ENCODE assay signal across 19 cellular contexts in genomic region chr1:48089356-48089891, GRCh38.
DNase-seq lines count a peak whose midpoint lies in the region; ATAC-seq, FAIRE-seq and TF ChIP-seq lines count a peak whose summit lies in the region.
"Had no signal": no experiment of that assay in that cellular context is flagged by ENCODE, and none has a peak within 500 bp of the region (broad histone marks: within the 10 kb centered on the region; RNA-seq: fewer than 3 reads in every experiment).

No MANE protein-coding gene starts in this region.

- H3K4me3 ChIP-seq in H7 (ENCODE audit: insufficient read depth, low read depth, low read length) (no peak overlapping the region), K562 (no peak overlapping the region), aorta (ENCODE audit: low read length in 2 of 2) (no peak overlapping the region), coronary artery (no peak overlapping the region)
- H3K4me3 ChIP-seq: BLaER1 treated with 17β-estradiol and CSF1 and Interleukin-3, amounts not matched to agents 10 nM and 100 nM; GM12878; GM23248 had no signal

- H3K9me3 ChIP-seq in K562 (replicated peaks; ENCODE audit: control insufficient read depth, insufficient read depth, low read depth, low read length), result no peaks in the 10 kb centered on the region
- no peaks in the 10 kb centered on the region for H3K9me3 ChIP-seq in aorta (ENCODE audit: control insufficient read depth, low read length)
- H3K9me3 ChIP-seq: BLaER1 treated with 17β-estradiol and CSF1 and Interleukin-3, amounts not matched to agents 10 nM and 100 nM had no signal

- POLR2A ChIA-PET in K562 (lab: Yijun Ruan, JAX), result interaction anchor here (0.5 kb wide), 1 partner anchor 280 kb away, joined by 4 read pairs; no protein-coding TSS in a partner anchor

- H3K4me1 ChIP-seq in K562 (replicated peaks in 1 of 2; ENCODE audit: control insufficient read depth in 2 of 2, insufficient read depth in 2 of 2, low read length in 2 of 2) (peaks cover 0 to 5% of the 10 kb centered on the region in 2 experiments; a peak in 1 of 5 replicates), aorta (ENCODE audit: control insufficient read depth in 1 of 2, insufficient read depth in 2 of 2, low read length in 2 of 2) (no peaks in the 10 kb centered on the region)

- no peaks in the 10 kb centered on the region for H3K9me3 Mint-ChIP-seq in stimulated activated memory B cell treated with anti-CD40 and anti-IgM and Interleukin-4, amounts not matched to agents 10 μg/mL and 1 μg/mL and 100 μg/mL, for 72 hours
- H3K9me3 Mint-ChIP-seq: CD8-positive, alpha-beta T cell had no signal

- WGBS in K562 (ENCODE audit: insufficient coverage, low coverage, missing lambda C conversion rate), result 6% methylated on average over 23 of the region's 26 CpGs
- 90 to 93% methylated on average over 26 of the region's 26 CpGs for WGBS in aorta, 2 donors

- peaks cover 12% of the 10 kb centered on the region for H3K27me3 ChIP-seq in H7 (ENCODE audit: control insufficient read depth, insufficient read depth, low read length)
- H3K27me3 ChIP-seq in K562 (ENCODE audit: control insufficient read depth in 2 of 2, insufficient read depth in 2 of 2, low read length in 2 of 2), result peaks cover 0 to 8% of the 10 kb centered on the region in 2 experiments; a peak in 2 of 5 replicates
- peaks cover 0 to 2% of the 10 kb centered on the region in 2 donors for H3K27me3 ChIP-seq in aorta (ENCODE audit: control insufficient read depth in 1 of 2, insufficient read depth in 2 of 2, low read length in 1 of 2)
- H3K27me3 ChIP-seq: BLaER1 treated with 17β-estradiol and CSF1 and Interleukin-3, amounts not matched to agents 10 nM and 100 nM had no signal

- intact Hi-C loops in K562 (cut with micrococcal nuclease), result no loop called here
- intact Hi-C loops in aorta (cut with DNase I), result no loop called here

- no peak for TF ChIP-seq CTCF in K562 (IDR thresholded peaks at IDR 0.05 in 2 of 3, conservative IDR thresholded peaks at IDR 0.05 in 1 of 3; ENCODE audit: insufficient read depth in 2 of 3, low read depth in 1 of 3, low read length in 3 of 3)
- no peak for TF ChIP-seq CTCF in coronary artery (IDR thresholded peaks at IDR 0.05)

- CTCF ChIA-PET in K562 (lab: Yijun Ruan, JAX; ENCODE audit: low intra/inter-chr PET ratio), result no interaction called here

- H3K27me3 Mint-ChIP-seq in stimulated activated memory B cell treated with anti-CD40 and anti-IgM and Interleukin-4, amounts not matched to agents 10 μg/mL and 1 μg/mL and 100 μg/mL, for 72 hours, result peaks cover 56% of the 10 kb centered on the region

- no peaks in the 10 kb centered on the region for H3K9me1 ChIP-seq in K562 (ENCODE audit: control insufficient read depth, insufficient read depth, low read length)

- TF ChIP-seq POLR2A in K562 (conservative IDR thresholded peaks at IDR 0.05), result no peak

- H3K27ac ChIP-seq in K562 (ENCODE audit: extremely low read depth, low read depth, low read length) (no peak overlapping the region), aorta (ENCODE audit: low read depth in 1 of 2, low read length in 2 of 2) (no peak overlapping the region), coronary artery (no peak overlapping the region)
- H3K27ac ChIP-seq: BLaER1 treated with 17β-estradiol and CSF1 and Interleukin-3, amounts not matched to agents 10 nM and 100 nM; GM23248 had no signal

- no TSS peak for BruUV-seq in K562 (replicated peaks; lab: Mats Ljungman, UMichigan)

- no peaks in the 10 kb centered on the region for H3K36me3 Mint-ChIP-seq in stimulated activated memory B cell treated with anti-CD40 and anti-IgM and Interleukin-4, amounts not matched to agents 10 μg/mL and 1 μg/mL and 100 μg/mL, for 72 hours
- H3K36me3 Mint-ChIP-seq: CD8-positive, alpha-beta T cell; IgD-negative memory B cell had no signal

- no peaks in the 10 kb centered on the region for H3K36me3 ChIP-seq in H7 (replicated peaks; ENCODE audit: control insufficient read depth, insufficient read depth, low read length)
- H3K36me3 ChIP-seq in K562 (ENCODE audit: control insufficient read depth, insufficient read depth, low read length), result no peaks in the 10 kb centered on the region
- no peaks in the 10 kb centered on the region for H3K36me3 ChIP-seq in aorta (ENCODE audit: control insufficient read depth in 1 of 2, insufficient read depth in 2 of 2, low read length in 1 of 2)
- H3K36me3 ChIP-seq: BLaER1 treated with 17β-estradiol and CSF1 and Interleukin-3, amounts not matched to agents 10 nM and 100 nM had no signal

- H3K4me2 ChIP-seq in K562 (ENCODE audit: insufficient read depth, low read length), result no peak overlapping the region
- H3K4me2 ChIP-seq: BLaER1 treated with 17β-estradiol and CSF1 and Interleukin-3, amounts not matched to agents 10 nM and 100 nM had no signal

- no peak overlapping the region; a peak in 1 of 4 replicates for H3K9ac ChIP-seq in K562 (ENCODE audit: insufficient read depth in 1 of 2, low read depth in 2 of 2, low read length in 2 of 2)
- H3K9ac ChIP-seq: BLaER1 treated with 17β-estradiol and CSF1 and Interleukin-3, amounts not matched to agents 10 nM and 100 nM; GM23248 had no signal

- FAIRE-seq in K562 (lab: Jason Lieb, UNC), result no peak
- FAIRE-seq: GM12878, HepG2 had no signal

- H3K4me1 Mint-ChIP-seq in stimulated activated memory B cell treated with anti-CD40 and anti-IgM and Interleukin-4, amounts not matched to agents 10 μg/mL and 1 μg/mL and 100 μg/mL, for 72 hours, result peaks cover 9% of the 10 kb centered on the region

- no peak for TF ChIP-seq RAD21 in K562 (CRISPR knock-in tag; conservative IDR thresholded peaks at IDR 0.05 in 1 of 2, IDR thresholded peaks at IDR 0.05 in 1 of 2)

- no peak overlapping the region for H3K4me3 Mint-ChIP-seq in stimulated activated memory B cell treated with anti-CD40 and anti-IgM and Interleukin-4, amounts not matched to agents 10 μg/mL and 1 μg/mL and 100 μg/mL, for 72 hours
- H3K4me3 Mint-ChIP-seq: B cell; CD8-positive, alpha-beta T cell; HFFc6; IgD-negative memory B cell had no signal

- no peak overlapping the region for H3K27ac Mint-ChIP-seq in stimulated activated memory B cell treated with anti-CD40 and anti-IgM and Interleukin-4, amounts not matched to agents 10 μg/mL and 1 μg/mL and 100 μg/mL, for 72 hours
- H3K27ac Mint-ChIP-seq: B cell; CD8-positive, alpha-beta T cell; HFFc6; IgD-negative memory B cell had no signal

- in situ Hi-C loops in K562 (cut with MboI), result no loop called here

- no peak overlapping the region for H2AFZ ChIP-seq in K562 (ENCODE audit: low read depth, low read length)
- H2AFZ ChIP-seq: GM23248 had no signal

- DNase-seq in H7 (peak; percentile 29), K562 (ENCODE audit: extremely low read depth in 1 of 4, low spot score in 3 of 4) (no peak), aorta (no peak), coronary artery (ENCODE audit: low spot score) (no peak)
- DNase-seq: Calu3; CD8-positive, alpha-beta T cell; DMS53; DND-41; EL; GM23248; HFFc6 had no signal

- no peaks in the 10 kb centered on the region for H4K20me1 ChIP-seq in K562 (replicated peaks; ENCODE audit: control insufficient read depth, insufficient read depth, low read length)
- H4K20me1 ChIP-seq: BLaER1 treated with 17β-estradiol and CSF1 and Interleukin-3, amounts not matched to agents 10 nM and 100 nM had no signal

- TF ChIP-seq EP300 in K562 (IDR thresholded peaks at IDR 0.05; ENCODE audit: low read length), result no peak

- H3K79me2 ChIP-seq in K562 (ENCODE audit: control insufficient read depth, insufficient read depth, low read length), result no peaks in the 10 kb centered on the region

- ATAC-seq in K562 (peak; percentile 42), aorta (ENCODE audit: low FRiP score) (peak; percentile 33), HG02759 (IDR thresholded peaks at IDR 0.05; ENCODE audit: unreplicated experiment) (no peak)
- ATAC-seq in stimulated activated memory B cell treated with anti-CD40 and anti-IgM and Interleukin-4, amounts not matched to agents 10 μg/mL and 1 μg/mL and 100 μg/mL, for 72 hours, result peak; percentile 5
- ATAC-seq: CD8-positive, alpha-beta T cell; GM12878; HCT116; HepG2 had no signal

TF ChIP-seq in K562, 482 proteins besides CTCF, POLR2A, EP300 and RAD21 (continues in another document):
- TF ChIP-seq ZBTB34 (CRISPR knock-in tag; IDR thresholded peaks at IDR 0.05) (no peak), FOXM1 (IDR thresholded peaks at IDR 0.05; ENCODE audit: low read depth) (no peak), FOXM1 (CRISPR knock-in tag; IDR thresholded peaks at IDR 0.05; ENCODE audit: low read depth) (no peak), FOXJ2 (tag; IDR thresholded peaks at IDR 0.05) (no peak), RAD51 (IDR thresholded peaks at IDR 0.05; ENCODE audit: borderline replicate concordance, low read depth) (no peak), KLF1 (tag; IDR thresholded peaks at IDR 0.05) (no peak)
- TF ChIP-seq, protein P1, sequence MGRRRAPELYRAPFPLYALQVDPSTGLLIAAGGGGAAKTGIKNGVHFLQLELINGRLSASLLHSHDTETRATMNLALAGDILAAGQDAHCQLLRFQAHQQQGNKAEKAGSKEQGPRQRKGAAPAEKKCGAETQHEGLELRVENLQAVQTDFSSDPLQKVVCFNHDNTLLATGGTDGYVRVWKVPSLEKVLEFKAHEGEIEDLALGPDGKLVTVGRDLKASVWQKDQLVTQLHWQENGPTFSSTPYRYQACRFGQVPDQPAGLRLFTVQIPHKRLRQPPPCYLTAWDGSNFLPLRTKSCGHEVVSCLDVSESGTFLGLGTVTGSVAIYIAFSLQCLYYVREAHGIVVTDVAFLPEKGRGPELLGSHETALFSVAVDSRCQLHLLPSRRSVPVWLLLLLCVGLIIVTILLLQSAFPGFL (CRISPR knock-in tag; IDR thresholded peaks at IDR 0.05), result no peak
- TF ChIP-seq, protein P2, sequence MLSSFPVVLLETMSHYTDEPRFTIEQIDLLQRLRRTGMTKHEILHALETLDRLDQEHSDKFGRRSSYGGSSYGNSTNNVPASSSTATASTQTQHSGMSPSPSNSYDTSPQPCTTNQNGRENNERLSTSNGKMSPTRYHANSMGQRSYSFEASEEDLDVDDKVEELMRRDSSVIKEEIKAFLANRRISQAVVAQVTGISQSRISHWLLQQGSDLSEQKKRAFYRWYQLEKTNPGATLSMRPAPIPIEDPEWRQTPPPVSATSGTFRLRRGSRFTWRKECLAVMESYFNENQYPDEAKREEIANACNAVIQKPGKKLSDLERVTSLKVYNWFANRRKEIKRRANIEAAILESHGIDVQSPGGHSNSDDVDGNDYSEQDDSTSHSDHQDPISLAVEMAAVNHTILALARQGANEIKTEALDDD (IDR thresholded peaks at IDR 0.05), result no peak
